22 cellular contexts compared by ENCODE assay signal in genomic region chr4:182932651-182933050, GRCh38.
"Had no signal": no experiment of that assay in that cellular context is flagged by ENCODE, and none has a peak within 500 bp of the region (broad histone marks: within the 10 kb centered on the region; RNA-seq: fewer than 3 reads in every experiment).

No MANE protein-coding gene starts in this region.

- H3K27me3 ChIP-seq: colonic mucosa, foreskin keratinocyte, gastroesophageal sphincter, heart left ventricle, hepatocyte, left lung had no signal

- H3K27ac ChIP-seq: colonic mucosa, epithelial cell of prostate, esophagus squamous epithelium, foreskin keratinocyte, gastroesophageal sphincter, heart left ventricle, hepatocyte, left lung, lower lobe of right lung had no signal

- H3K4me1 ChIP-seq: colonic mucosa, esophagus squamous epithelium, foreskin keratinocyte, gastroesophageal sphincter, heart left ventricle, left lung, lower lobe of right lung had no signal

- H3K9me3 ChIP-seq: colonic mucosa, esophagus squamous epithelium, gastroesophageal sphincter, heart left ventricle, left lung, lower lobe of right lung had no signal

- H3K4me3 ChIP-seq: colonic mucosa, esophagus squamous epithelium, gastroesophageal sphincter, heart left ventricle, hepatocyte, left lung, lower lobe of right lung had no signal

- H3K4me2 ChIP-seq: hepatocyte had no signal

- H3K36me3 ChIP-seq: colonic mucosa, esophagus squamous epithelium, gastroesophageal sphincter, heart left ventricle, left lung, lower lobe of right lung had no signal

- DNase-seq: colonic mucosa; cortex of kidney; effector CD8-positive, alpha-beta T cell; effector memory CD8-positive, alpha-beta T cell; endodermal cell; erythroblast; esophagus squamous epithelium; heart left ventricle; hypothalamus; immature natural killer cell; left cardiac atrium; left lung; left ventricle myocardium superior; lower lobe of right lung; mesendoderm; midbrain; naive thymus-derived CD4-positive, alpha-beta T cell had no signal

- H2AFZ ChIP-seq: hepatocyte had no signal

- ATAC-seq: effector memory CD8-positive, alpha-beta T cell; esophagus mucosa; gastroesophageal sphincter; heart left ventricle; left cardiac atrium; left ventricle myocardium superior; naive thymus-derived CD4-positive, alpha-beta T cell had no signal
